ENCODE assay signal across 18 cellular contexts in genomic region chr17:19731626-19732025, GRCh38. TPM values are rescaled to one million over a fixed set of nuclear protein-coding genes. Genes with fewer than 3 reads are reported as not detected.
DNase-seq lines count a peak whose midpoint lies in the region; ATAC-seq and TF ChIP-seq lines count a peak whose summit lies in the region.
"Had no signal": no experiment of that assay in that cellular context is flagged by ENCODE, and none has a peak within 500 bp of the region (broad histone marks: within the 10 kb centered on the region; RNA-seq: fewer than 3 reads in every experiment).

No MANE protein-coding gene starts in this region.

- H3K4me3 ChIP-seq in mesendoderm (ENCODE audit: low read length), result no peak overlapping the region
- H3K4me3 ChIP-seq: GM23248 had no signal

- H2BK120ac ChIP-seq in mesendoderm (ENCODE audit: low read depth, low read length), result no peak overlapping the region

- no peaks in the 10 kb centered on the region for H3K4me1 ChIP-seq in mesendoderm (ENCODE audit: control insufficient read depth, low read depth, low read length)

- H3K4ac ChIP-seq in mesendoderm (ENCODE audit: low read depth, low read length), result no peak overlapping the region

- H2AK5ac ChIP-seq in mesendoderm (ENCODE audit: low read length), result no peak overlapping the region

- peak overlapping the region; percentile 18 for H3K23ac ChIP-seq in mesendoderm (ENCODE audit: low read length)

- H3K9me3 Mint-ChIP-seq in dendritic cell treated with granulocyte-macrophage colony-stimulating factor and Interleukin-4, amounts not matched to agents 40 ng/mL and 50 ng/mL, for 4 days, result no peaks in the 10 kb centered on the region
- H3K9me3 Mint-ChIP-seq in stimulated activated memory B cell treated with anti-CD40 and anti-IgM and Interleukin-4, amounts not matched to agents 10 μg/mL and 1 μg/mL and 100 μg/mL, for 72 hours, result no peaks in the 10 kb centered on the region
- H3K9me3 Mint-ChIP-seq in activated CD4-positive, alpha-beta memory T cell treated with anti-CD3 and anti-CD28 coated beads for 36 hours, result no peaks in the 10 kb centered on the region
- H3K9me3 Mint-ChIP-seq: CD4-positive, alpha-beta memory T cell had no signal

- H3K79me1 ChIP-seq in mesendoderm (ENCODE audit: low read length), result no peaks in the 10 kb centered on the region

- DNase-seq in RWPE1 (ENCODE audit: low spot score) (no peak), mesendoderm (no peak), GM13976 (ENCODE audit: low spot score) (no peak)
- no peak for DNase-seq in activated CD4-positive, alpha-beta memory T cell treated with anti-CD3 and anti-CD28 coated beads for 36 hours
- DNase-seq: C1 segment of cervical spinal cord; CD4-positive, alpha-beta memory T cell; DMS153; DND-41; GM23248; H7; HCEC 1CT had no signal

- no peaks in the 10 kb centered on the region for H3K36me3 ChIP-seq in mesendoderm (ENCODE audit: control insufficient read depth, insufficient read depth, low read length)

- H3K79me2 ChIP-seq in mesendoderm (ENCODE audit: control insufficient read depth, insufficient read depth, low read length), result no peaks in the 10 kb centered on the region

- no peak overlapping the region for H2BK15ac ChIP-seq in mesendoderm (replicated peaks; ENCODE audit: low read depth)

- H3K4me1 Mint-ChIP-seq in dendritic cell treated with granulocyte-macrophage colony-stimulating factor and Interleukin-4, amounts not matched to agents 40 ng/mL and 50 ng/mL, for 4 days (ENCODE audit: low read depth), result peaks cover 49% of the 10 kb centered on the region
- no peaks in the 10 kb centered on the region for H3K4me1 Mint-ChIP-seq in stimulated activated memory B cell treated with anti-CD40 and anti-IgM and Interleukin-4, amounts not matched to agents 10 μg/mL and 1 μg/mL and 100 μg/mL, for 72 hours
- H3K4me1 Mint-ChIP-seq in activated CD4-positive, alpha-beta memory T cell treated with anti-CD3 and anti-CD28 coated beads for 36 hours (ENCODE audit: low read depth), result peaks cover 2% of the 10 kb centered on the region

- H3K36me3 Mint-ChIP-seq in dendritic cell treated with granulocyte-macrophage colony-stimulating factor and Interleukin-4, amounts not matched to agents 40 ng/mL and 50 ng/mL, for 4 days (ENCODE audit: low read depth), result no peaks in the 10 kb centered on the region
- H3K36me3 Mint-ChIP-seq in stimulated activated memory B cell treated with anti-CD40 and anti-IgM and Interleukin-4, amounts not matched to agents 10 μg/mL and 1 μg/mL and 100 μg/mL, for 72 hours, result no peaks in the 10 kb centered on the region
- H3K36me3 Mint-ChIP-seq in activated CD4-positive, alpha-beta memory T cell treated with anti-CD3 and anti-CD28 coated beads for 36 hours, result no peaks in the 10 kb centered on the region
- H3K36me3 Mint-ChIP-seq: CD4-positive, alpha-beta memory T cell had no signal

- H4K5ac ChIP-seq in mesendoderm (ENCODE audit: low read length), result no peak overlapping the region

- peak; percentile 17 for ATAC-seq in stimulated activated memory B cell treated with anti-CD40 and anti-IgM and Interleukin-4, amounts not matched to agents 10 μg/mL and 1 μg/mL and 100 μg/mL, for 72 hours
- ATAC-seq in GM21723 (IDR thresholded peaks at IDR 0.05; ENCODE audit: unreplicated experiment) (no peak), GM21423 (IDR thresholded peaks at IDR 0.05; ENCODE audit: unreplicated experiment) (no peak)

- no peaks in the 10 kb centered on the region for H3K27me3 ChIP-seq in mesendoderm (ENCODE audit: insufficient read depth, low read length, poor library complexity)

- peaks cover 2% of the 10 kb centered on the region for H3K27me3 Mint-ChIP-seq in dendritic cell treated with granulocyte-macrophage colony-stimulating factor and Interleukin-4, amounts not matched to agents 40 ng/mL and 50 ng/mL, for 4 days
- no peaks in the 10 kb centered on the region for H3K27me3 Mint-ChIP-seq in stimulated activated memory B cell treated with anti-CD40 and anti-IgM and Interleukin-4, amounts not matched to agents 10 μg/mL and 1 μg/mL and 100 μg/mL, for 72 hours
- H3K27me3 Mint-ChIP-seq in activated CD4-positive, alpha-beta memory T cell treated with anti-CD3 and anti-CD28 coated beads for 36 hours, result no peaks in the 10 kb centered on the region
- H3K27me3 Mint-ChIP-seq: CD4-positive, alpha-beta memory T cell had no signal

- no peak overlapping the region for H4K8ac ChIP-seq in mesendoderm (ENCODE audit: low read depth, low read length)

- H3K27ac ChIP-seq in RWPE1, result peak overlapping the region; percentile 100
- no peak overlapping the region for H3K27ac ChIP-seq in mesendoderm (ENCODE audit: low read depth, low read length)
- H3K27ac ChIP-seq: GM23248 had no signal

- WGBS in mesendoderm (ENCODE audit: extremely low coverage, insufficient coverage, low lambda C conversion rate), result no CpG with 5 or more reads among the region's 11 CpGs

- no peak overlapping the region for H3K9ac ChIP-seq in mesendoderm (ENCODE audit: low read length)
- H3K9ac ChIP-seq: GM23248 had no signal

- no peak overlapping the region for H3K4me2 ChIP-seq in mesendoderm (ENCODE audit: low read length)

- H3K4me3 Mint-ChIP-seq in dendritic cell treated with granulocyte-macrophage colony-stimulating factor and Interleukin-4, amounts not matched to agents 40 ng/mL and 50 ng/mL, for 4 days, result no peak overlapping the region
- no peak overlapping the region for H3K4me3 Mint-ChIP-seq in stimulated activated memory B cell treated with anti-CD40 and anti-IgM and Interleukin-4, amounts not matched to agents 10 μg/mL and 1 μg/mL and 100 μg/mL, for 72 hours
- H3K4me3 Mint-ChIP-seq in activated CD4-positive, alpha-beta memory T cell treated with anti-CD3 and anti-CD28 coated beads for 36 hours, result no peak overlapping the region
- H3K4me3 Mint-ChIP-seq: CD4-positive, alpha-beta memory T cell had no signal

- H2BK5ac ChIP-seq in mesendoderm (ENCODE audit: low read length), result no peak overlapping the region

- H3K18ac ChIP-seq in mesendoderm (ENCODE audit: low read length), result no peak overlapping the region

- intact Hi-C loops in dendritic cell treated with granulocyte-macrophage colony-stimulating factor and Interleukin-4, amounts not matched to agents 40 ng/mL and 50 ng/mL, for 4 days (cut with micrococcal nuclease), result no loop called here
- intact Hi-C loops in activated CD4-positive, alpha-beta memory T cell treated with anti-CD3 and anti-CD28 coated beads for 36 hours (cut with micrococcal nuclease), result no loop called here

- peak overlapping the region; percentile 59 for H3K27ac Mint-ChIP-seq in dendritic cell treated with granulocyte-macrophage colony-stimulating factor and Interleukin-4, amounts not matched to agents 40 ng/mL and 50 ng/mL, for 4 days
- H3K27ac Mint-ChIP-seq in stimulated activated memory B cell treated with anti-CD40 and anti-IgM and Interleukin-4, amounts not matched to agents 10 μg/mL and 1 μg/mL and 100 μg/mL, for 72 hours, result no peak overlapping the region
- H3K27ac Mint-ChIP-seq in activated CD4-positive, alpha-beta memory T cell treated with anti-CD3 and anti-CD28 coated beads for 36 hours, result no peak overlapping the region

- CTCF ChIA-PET in RWPE1 (lab: Yijun Ruan, JAX), result interaction anchor here (0.6 to 1.5 kb wide), 3 partner anchors 12 to 151 kb away, joined by 3 to 4 read pairs (median 4); no protein-coding TSS in a partner anchor
- CTCF ChIA-PET in activated CD4-positive, alpha-beta memory T cell treated with anti-CD3 and anti-CD28 coated beads for 36 hours (lab: Charles Lee), result interaction anchor here (1.0 to 1.3 kb wide), 2 partner anchors 13 to 31 kb away, joined by 3 to 4 read pairs; no protein-coding TSS in a partner anchor

- H3K56ac ChIP-seq in mesendoderm (ENCODE audit: low read length), result no peak overlapping the region

- no peak for TF ChIP-seq CTCF in RWPE1 (conservative IDR thresholded peaks at IDR 0.05; ENCODE audit: low read depth)
- TF ChIP-seq CTCF in GM13976 (IDR thresholded peaks at IDR 0.05; ENCODE audit: borderline replicate concordance, control extremely low read depth, extremely low read depth, insufficient read depth, missing control alignments), result no peak

- POLR2A ChIA-PET in RWPE1 (lab: Yijun Ruan, JAX; ENCODE audit: low non-redundant PET), result no interaction called here
- POLR2A ChIA-PET in activated CD4-positive, alpha-beta memory T cell treated with anti-CD3 and anti-CD28 coated beads for 36 hours (lab: Charles Lee), result no interaction called here

- in situ Hi-C loops in GM13976 (cut with MboI; ENCODE audit: low sequenced_read_pairs, unreplicated experiment), result no loop called here

RNA-seq across cellular contexts. Expression of gene SLC47A2, which starts 15.2 kb away (rescaled TPM):
- polyA plus RNA-seq in mesendoderm (2013, experiment 1 of 2), result not detected
- polyA plus RNA-seq in mesendoderm (2013, experiment 2 of 2), result 0.03 TPM
- not detected for total RNA-seq in activated CD4-positive, alpha-beta memory T cell treated with anti-CD3 and anti-CD28 coated beads for 36 hours
- total RNA-seq: A673; CD4-positive, alpha-beta memory T cell; GM23248; H1; H7 had no signal
- polyA plus RNA-seq: BJ; CD4-positive, alpha-beta memory T cell; GM23248; H1 had no signal

RNA-seq across cellular contexts. Expression of gene ALDH3A1, which starts 16.5 kb away (rescaled TPM):
- polyA plus RNA-seq in mesendoderm (2013, experiment 1 of 2), result 0.52 TPM
- polyA plus RNA-seq in mesendoderm (2013, experiment 2 of 2), result 0.55 TPM
- total RNA-seq in activated CD4-positive, alpha-beta memory T cell treated with anti-CD3 and anti-CD28 coated beads for 36 hours, result under 1 TPM in 1 of 2 experiments, not detected in 1; 0.14 TPM
- total RNA-seq: A673; CD4-positive, alpha-beta memory T cell had no signal
- polyA plus RNA-seq: CD4-positive, alpha-beta memory T cell had no signal
